Comparison of ENCODE assay signal across 10 cellular contexts in the genomic region with DNA sequence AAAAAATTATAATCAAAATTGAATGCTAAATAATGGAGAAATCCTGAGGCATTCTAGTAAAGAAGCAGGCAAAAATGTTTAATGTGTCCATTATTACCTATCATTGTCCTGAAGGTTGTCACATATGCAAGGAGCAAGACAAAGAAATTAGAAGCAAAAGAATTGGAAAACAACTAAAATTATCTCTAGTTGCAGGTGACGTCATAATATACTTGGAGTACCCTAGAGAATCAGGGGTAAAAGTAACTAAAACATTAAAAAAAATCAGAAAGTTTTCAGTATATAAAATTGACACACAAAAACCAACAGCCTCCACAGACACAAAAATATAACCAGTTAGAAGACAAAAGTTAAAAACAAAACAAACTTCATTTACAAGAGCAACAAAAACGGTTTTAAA. TPM values are rescaled to one million over a fixed set of nuclear protein-coding genes. Genes with fewer than 3 reads are reported as not detected.
"Had no signal": no experiment of that assay in that cellular context is flagged by ENCODE, and none has a peak within 500 bp of the region (broad histone marks: within the 10 kb centered on the region; RNA-seq: fewer than 3 reads in every experiment).

No MANE protein-coding gene starts in this region.

- H3K4me2 ChIP-seq: GM23338, KMS-11 had no signal

- H2AFZ ChIP-seq: GM23338 had no signal

- DNase-seq: H9, HCEC 1CT, HFFc6, IMR-90, KBM-7 had no signal

- H3K4me1 Mint-ChIP-seq: GM23338, H9 had no signal

- H3K9me3 Mint-ChIP-seq: GM23338, HFFc6 had no signal

- H3K27ac Mint-ChIP-seq: GM23338, H9, HFFc6 had no signal

- H3K27ac ChIP-seq: KMS-11 had no signal

- ATAC-seq: GM23338 had no signal

- FAIRE-seq: H54 had no signal

- H3K9ac ChIP-seq: KMS-11 had no signal

- H3K4me3 ChIP-seq: GM23338 had no signal

- H3K4me3 Mint-ChIP-seq: GM23338, H9, HFFc6 had no signal

RNA-seq across cellular contexts. Expression of a gene that starts 21.4 kb away (rescaled TPM):
- total RNA-seq: GM23338, H1, H9, HFFc6, HT-29, IMR-90 had no signal
- polyA plus RNA-seq: GM23338, H1, IMR-90 had no signal
